15 cellular contexts compared by ENCODE assay signal in the genomic region with DNA sequence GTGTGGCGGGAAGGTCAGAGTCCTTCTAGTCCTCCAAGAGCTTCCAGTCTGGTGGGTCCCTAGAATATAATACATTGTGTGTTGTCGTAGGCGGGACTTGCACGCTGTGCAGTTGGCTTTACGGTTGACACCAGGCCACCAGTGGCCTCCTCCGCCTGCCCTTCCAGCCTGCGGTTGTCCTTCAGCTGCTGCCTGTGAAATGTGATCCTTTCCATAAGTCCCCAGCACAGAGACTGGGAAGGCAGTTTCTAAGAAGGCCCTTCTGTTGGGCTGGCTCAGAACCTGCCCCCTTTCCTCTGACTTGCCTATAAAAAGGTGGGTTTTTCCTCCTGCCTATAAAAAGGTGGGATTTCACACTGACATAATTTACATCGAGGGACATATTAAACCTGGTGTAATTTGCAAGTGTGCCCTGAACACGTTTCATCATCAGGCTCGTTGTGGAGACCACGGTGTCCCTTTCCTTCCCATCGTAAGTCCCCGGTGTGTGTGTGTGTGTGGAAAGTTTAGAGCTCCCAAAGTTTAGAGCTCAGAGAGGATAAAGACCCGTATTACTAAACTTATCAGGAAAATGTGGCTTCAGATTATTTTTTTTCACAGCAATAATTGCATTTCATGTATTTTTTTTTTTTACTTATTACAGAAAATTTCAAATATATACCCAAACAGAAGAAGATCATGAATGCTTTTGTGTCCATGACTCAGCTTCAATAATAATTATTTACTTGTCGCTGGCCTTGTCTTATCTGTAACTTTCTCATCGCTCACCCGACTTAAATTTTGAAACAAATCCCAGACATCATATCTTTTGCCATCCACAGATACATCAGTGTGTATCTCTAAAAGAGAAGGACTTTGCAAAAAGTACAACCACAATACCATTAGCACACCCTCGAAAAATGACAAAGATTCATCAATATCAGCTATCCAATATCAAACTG. TPM values are rescaled to one million over a fixed set of nuclear protein-coding genes. Genes with fewer than 3 reads are reported as not detected.
DNase-seq lines count a peak whose midpoint lies in the region; ATAC-seq, FAIRE-seq and TF ChIP-seq lines count a peak whose summit lies in the region.
"Had no signal": no experiment of that assay in that cellular context is flagged by ENCODE, and none has a peak within 500 bp of the region (broad histone marks: within the 10 kb centered on the region; RNA-seq: fewer than 3 reads in every experiment).

No MANE protein-coding gene starts in this region.

- H3K9ac ChIP-seq in K562 (ENCODE audit: insufficient read depth in 1 of 2, low read depth in 2 of 2, low read length in 2 of 2) (peak overlapping the region; percentile 73 to 77; a peak in 3 of 4 replicates), mesenchymal stem cell (ENCODE audit: low read length) (no peak overlapping the region)

- no peak overlapping the region for H2BK12ac ChIP-seq in mesenchymal stem cell (ENCODE audit: low read length in 2 of 2)

- H4K8ac ChIP-seq in mesenchymal stem cell (ENCODE audit: low read length) = no peak overlapping the region

- H3K27me3 Mint-ChIP-seq in Caco-2 (ENCODE audit: insufficient read depth, unreplicated experiment) = no peaks in the 10 kb centered on the region
- H3K27me3 Mint-ChIP-seq: stimulated activated naive CD8-positive, alpha-beta T cell treated with anti-CD3 and anti-CD28 coated beads, Interleukin-15, Interleukin-2, amounts not matched to agents 100 ng/mL and 50 ng/mL, for 24 hours had no signal

- in situ Hi-C loops in K562 (cut with MboI) = no loop called here

- CTCF ChIA-PET in Caco-2 (lab: Charles Lee) (no interaction called here), K562 (lab: Yijun Ruan, JAX; ENCODE audit: low intra/inter-chr PET ratio) (no interaction called here)

- TF ChIP-seq EP300 in K562 (IDR thresholded peaks at IDR 0.05; ENCODE audit: low read length) = no peak

- peaks cover 43% of the 10 kb centered on the region for H3K79me1 ChIP-seq in mesenchymal stem cell (replicated peaks; ENCODE audit: low read length, poor library complexity, severe bottlenecking)

- H3K4me2 ChIP-seq in K562 (ENCODE audit: insufficient read depth, low read length) = peak overlapping the region; percentile 74
- no peak overlapping the region for H3K4me2 ChIP-seq in mesenchymal stem cell (ENCODE audit: low read length, poor library complexity, severe bottlenecking)

- no peak overlapping the region for H3K18ac ChIP-seq in mesenchymal stem cell (ENCODE audit: low read depth in 1 of 2, low read length in 2 of 2)

- H3K9me3 ChIP-seq in Caco-2 (no peaks in the 10 kb centered on the region), K562 (replicated peaks; ENCODE audit: control insufficient read depth, insufficient read depth, low read depth, low read length) (no peaks in the 10 kb centered on the region), mesenchymal stem cell (ENCODE audit: control insufficient read depth, low read length) (no peaks in the 10 kb centered on the region), MG63 (no peaks in the 10 kb centered on the region)
- H3K9me3 ChIP-seq: ovary had no signal

- H3K9me1 ChIP-seq in K562 (ENCODE audit: control insufficient read depth, insufficient read depth, low read length) = no peaks in the 10 kb centered on the region

- H3K4me1 ChIP-seq in Caco-2 = peaks cover 16% of the 10 kb centered on the region; the same call in 1 of the 2 replicates
- H3K4me1 ChIP-seq in K562 (replicated peaks in 1 of 2; ENCODE audit: control insufficient read depth in 2 of 2, insufficient read depth in 2 of 2, low read length in 2 of 2) = peaks cover 26 to 48% of the 10 kb centered on the region in 2 experiments
- peaks cover 5% of the 10 kb centered on the region for H3K4me1 ChIP-seq in mesenchymal stem cell (ENCODE audit: control insufficient read depth, insufficient read depth, low read depth, low read length)

- POLR2A ChIA-PET in Caco-2 (lab: Charles Lee) (interaction anchor here (0.7 kb wide), 1 partner anchor 194 kb away, joined by 5 read pairs; no protein-coding TSS in a partner anchor), K562 (lab: Yijun Ruan, JAX) (interaction anchor here (0.8 to 2.2 kb wide), 6 partner anchors 10 to 39 kb away, joined by 3 to 10 read pairs (median 4); no protein-coding TSS in a partner anchor)

- H3K36me3 Mint-ChIP-seq in Caco-2 (ENCODE audit: insufficient read depth, unreplicated experiment) = peaks cover 59% of the 10 kb centered on the region

- no peak overlapping the region for H3K4me3 Mint-ChIP-seq in Caco-2 (ENCODE audit: unreplicated experiment)
- H3K4me3 Mint-ChIP-seq: stimulated activated naive CD8-positive, alpha-beta T cell treated with anti-CD3 and anti-CD28 coated beads, Interleukin-15, Interleukin-2, amounts not matched to agents 100 ng/mL and 50 ng/mL, for 24 hours; T-helper 2 cell treated with Interferon-gamma antibody and Interleukin-4, amounts not matched to agents 5 μg/mL and 100 μg/mL, for 36 hours had no signal

- peaks cover 96% of the 10 kb centered on the region for H3K79me2 ChIP-seq in K562 (ENCODE audit: control insufficient read depth, insufficient read depth, low read length)

- H3K4ac ChIP-seq in mesenchymal stem cell (ENCODE audit: low read depth in 1 of 2, low read length in 2 of 2) = no peak overlapping the region

- H2AFZ ChIP-seq in K562 (ENCODE audit: low read depth, low read length) = peak overlapping the region; percentile 70
- no peak overlapping the region for H2AFZ ChIP-seq in mesenchymal stem cell (ENCODE audit: low read depth, low read length)

- no peaks in the 10 kb centered on the region for H3K27me3 ChIP-seq in Caco-2 (replicated peaks; ENCODE audit: control insufficient read depth, insufficient read depth, low read length)
- no peaks in the 10 kb centered on the region for H3K27me3 ChIP-seq in K562 (ENCODE audit: control insufficient read depth in 2 of 2, insufficient read depth in 2 of 2, low read length in 2 of 2)
- H3K27me3 ChIP-seq in mesenchymal stem cell (ENCODE audit: control insufficient read depth in 1 of 2, insufficient read depth in 1 of 2, low read length in 2 of 2) = no peaks in the 10 kb centered on the region
- H3K27me3 ChIP-seq in MG63 = no peaks in the 10 kb centered on the region
- H3K27me3 ChIP-seq: ovary had no signal

- H3K4me3 ChIP-seq in Caco-2 (ENCODE audit: low read depth, low read length) (no peak overlapping the region), K562 (peak overlapping the region; percentile 2; the same call in 1 of the 2 replicates), mesenchymal stem cell (ENCODE audit: insufficient read depth in 1 of 2, low read depth in 1 of 2, low read length in 2 of 2) (no peak overlapping the region), MG63 (no peak overlapping the region)
- H3K4me3 ChIP-seq: ovary had no signal

- H4K91ac ChIP-seq in mesenchymal stem cell (ENCODE audit: low read length) = no peak overlapping the region

- peak overlapping the region; percentile 19 for H3K27ac Mint-ChIP-seq in Caco-2 (ENCODE audit: unreplicated experiment)
- H3K27ac Mint-ChIP-seq: stimulated activated naive CD8-positive, alpha-beta T cell treated with anti-CD3 and anti-CD28 coated beads, Interleukin-15, Interleukin-2, amounts not matched to agents 100 ng/mL and 50 ng/mL, for 24 hours; T-helper 2 cell treated with Interferon-gamma antibody and Interleukin-4, amounts not matched to agents 5 μg/mL and 100 μg/mL, for 36 hours had no signal

- TF ChIP-seq CTCF in Caco-2 (IDR thresholded peaks at IDR 0.05; ENCODE audit: insufficient read depth in 1 of 2, low read depth in 1 of 2, low read length in 1 of 2, severe bottlenecking in 1 of 2, unreplicated experiment in 1 of 2) = no peak
- no peak for TF ChIP-seq CTCF in K562 (IDR thresholded peaks at IDR 0.05 in 2 of 3, conservative IDR thresholded peaks at IDR 0.05 in 1 of 3; ENCODE audit: insufficient read depth in 2 of 3, low read depth in 1 of 3, low read length in 3 of 3)

- no peaks in the 10 kb centered on the region for H3K36me3 ChIP-seq in Caco-2 (ENCODE audit: control insufficient read depth, insufficient read depth, low read length)
- H3K36me3 ChIP-seq in K562 (ENCODE audit: control insufficient read depth, insufficient read depth, low read length) = peaks cover 14% of the 10 kb centered on the region; the same call in 2 of the 3 replicates
- peaks cover 0 to 8% of the 10 kb centered on the region in 2 experiments for H3K36me3 ChIP-seq in mesenchymal stem cell (ENCODE audit: control insufficient read depth in 1 of 2, insufficient read depth in 2 of 2, low read depth in 1 of 2, low read length in 2 of 2)
- H3K36me3 ChIP-seq in MG63 = no peaks in the 10 kb centered on the region
- H3K36me3 ChIP-seq: ovary had no signal

- ATAC-seq in K562 = peak; percentile 97
- no peak for ATAC-seq in GM19467 (IDR thresholded peaks at IDR 0.05; ENCODE audit: unreplicated experiment)

- FAIRE-seq in K562 (lab: Jason Lieb, UNC) = peak; percentile 90
- FAIRE-seq: frontal cortex had no signal

- H2BK120ac ChIP-seq in mesenchymal stem cell (ENCODE audit: low read depth, low read length) = peak overlapping the region; percentile 27

- H3K4me1 Mint-ChIP-seq in Caco-2 (ENCODE audit: low read depth, unreplicated experiment) = peaks cover 24% of the 10 kb centered on the region

- TF ChIP-seq RAD21 in K562 (CRISPR knock-in tag; conservative IDR thresholded peaks at IDR 0.05 in 1 of 2, IDR thresholded peaks at IDR 0.05 in 1 of 2) = peak in 1 of 2 experiments; percentile 16; a peak in 2 of 4 replicates

- H3K27ac ChIP-seq in K562 (ENCODE audit: extremely low read depth, low read depth, low read length) = peak overlapping the region; percentile 84
- H3K27ac ChIP-seq in mesenchymal stem cell (ENCODE audit: low read length, poor library complexity, severe bottlenecking) = no peak overlapping the region
- H3K27ac ChIP-seq: ovary had no signal

- H3K9me3 Mint-ChIP-seq in Caco-2 (ENCODE audit: unreplicated experiment) = no peaks in the 10 kb centered on the region
- H3K9me3 Mint-ChIP-seq: stimulated activated naive CD8-positive, alpha-beta T cell treated with anti-CD3 and anti-CD28 coated beads, Interleukin-15, Interleukin-2, amounts not matched to agents 100 ng/mL and 50 ng/mL, for 24 hours; T-helper 2 cell treated with Interferon-gamma antibody and Interleukin-4, amounts not matched to agents 5 μg/mL and 100 μg/mL, for 36 hours had no signal

- WGBS in K562 (ENCODE audit: insufficient coverage, low coverage, missing lambda C conversion rate) = 6% methylated on average over 18 of the region's 18 CpGs
- 74% methylated on average over 15 of the region's 18 CpGs for WGBS in mesenchymal stem cell

- TF ChIP-seq POLR2A in K562 (conservative IDR thresholded peaks at IDR 0.05) = peak; percentile 38; the same call in 1 of the 2 replicates

- no peak overlapping the region for H3K23ac ChIP-seq in mesenchymal stem cell (ENCODE audit: low read length in 2 of 2)

- intact Hi-C loops in Caco-2 (cut with micrococcal nuclease; ENCODE audit: unreplicated experiment) = no loop called here
- intact Hi-C loops in K562 (cut with micrococcal nuclease) = loop anchor here (1.0 kb wide), 1 partner anchor 40 kb away; no protein-coding TSS in a partner anchor

- peaks cover 6% of the 10 kb centered on the region for H4K20me1 ChIP-seq in K562 (replicated peaks; ENCODE audit: control insufficient read depth, insufficient read depth, low read length)

- H2AK5ac ChIP-seq in mesenchymal stem cell (ENCODE audit: low read length, severe bottlenecking) = no peak overlapping the region

- H3K14ac ChIP-seq in mesenchymal stem cell (ENCODE audit: low read length in 2 of 2) = no peak overlapping the region

- no TSS peak for BruUV-seq in Caco-2 (replicated peaks; lab: Mats Ljungman, UMichigan)
- BruUV-seq in K562 (replicated peaks; lab: Mats Ljungman, UMichigan) = no TSS peak

- no peak overlapping the region for H2BK15ac ChIP-seq in mesenchymal stem cell (ENCODE audit: low read depth, poor library complexity, severe bottlenecking)

- DNase-seq in Caco-2 = no peak
- DNase-seq in LHCN-M2 (ENCODE audit: low read depth) = peak; percentile 49
- peak; percentile 68 to 93 (median 74) for DNase-seq in K562 (ENCODE audit: extremely low read depth in 1 of 4, low spot score in 3 of 4)
- peak; percentile 54 for DNase-seq in mesenchymal stem cell
- no peak for DNase-seq in MG63
- DNase-seq in GM03348 (ENCODE audit: low spot score) = no peak
- no peak for DNase-seq in COR-L47 (lab: John Stamatoyannopoulos, UW)
- DNase-seq: C1 segment of cervical spinal cord; dermis blood vessel endothelial cell; ovary; stimulated activated CD4-positive, alpha-beta T cell treated with anti-CD3 and anti-CD28 coated beads, Interleukin-4, amount 100 ng/mL, for 24 hours had no signal

- no peak overlapping the region for H2BK5ac ChIP-seq in mesenchymal stem cell (ENCODE audit: low read depth, low read length, poor library complexity, severe bottlenecking)

RNA-seq across cellular contexts. Expression of a gene that starts 45.1 kb away (rescaled TPM):
- total RNA-seq in Caco-2 (2022) (113 and 116 TPM in 2 replicates), LHCN-M2 (2014; rRNA removed) (26.4 and 33.3 TPM in 2 replicates), K562 (2014; rRNA removed) (25.2 and 34.2 TPM in 2 replicates), K562 (2014; rRNA removed; fragmentation: Illumina TruSeq; extraction: Trizol) (33.0 and 41.3 TPM in 2 replicates), K562 (2015; rRNA removed; fragmentation: Illumina TruSeq; extraction: Trizol) (25.2 and 26.2 TPM in 2 replicates), K562 (2021) (52.9 and 55.3 TPM in 2 replicates)
- polyA plus RNA-seq in LHCN-M2 (2012) = 20.1 TPM
- 271 and 342 TPM in 2 replicates for total RNA-seq in K562 (2011; cell fraction: chromatin; rRNA removed; ENCODE audit: low replicate concordance)
- 121 and 144 TPM in 2 replicates for total RNA-seq in K562 (2011; cell fraction: nucleolus; rRNA removed)
- 169 and 178 TPM in 2 replicates for total RNA-seq in K562 (2011; cell fraction: nucleoplasm; rRNA removed)
- polyA plus RNA-seq in K562 (2011; rRNA removed) (9.6 and 13.0 TPM in 2 replicates), K562 (2014; fragmentation: Illumina TruSeq; extraction: Trizol) (31.9 and 32.2 TPM in 2 replicates), K562 (2014; fragmentation: Nextera tagmentation; extraction: Ambion mirVana) (1 to 10 TPM; 3.6 to 6.7 TPM), K562 (2014; rRNA removed) (21.4 and 24.7 TPM in 2 replicates)
- polyA plus RNA-seq in K562 (2011; cell fraction: cytosol; rRNA removed) = 9.5 and 20.1 TPM in 2 replicates
- 8.9 and 14.8 TPM in 2 replicates for polyA plus RNA-seq in K562 (2011; cell fraction: nucleus; rRNA removed)
- 27.5 and 61.2 TPM in 2 replicates for polyA plus RNA-seq in K562 (2012)
- polyA minus RNA-seq in K562 (2011; rRNA and poly(A)+ RNA removed) = 33.4 and 37.2 TPM in 2 replicates
- 13.4 and 20.4 TPM in 2 replicates for polyA minus RNA-seq in K562 (2011; cell fraction: cytosol; rRNA and poly(A)+ RNA removed)
- polyA minus RNA-seq in K562 (2011; cell fraction: nucleus; rRNA and poly(A)+ RNA removed) = 30.6 and 60.0 TPM in 2 replicates
- 62.6 TPM for polyA plus RNA-seq in mesenchymal stem cell (2013, experiment 1 of 2)
- polyA plus RNA-seq in mesenchymal stem cell (2013, experiment 2 of 2) = 60.3 TPM
- total RNA-seq in MG63 (2014; rRNA removed; shearing (Covaris generic); ENCODE audit: low replicate concordance) = 3.7 and 7.1 TPM in 2 replicates

Comparison
In these comparisons a context has a peak if more than half of its experiments do, and no peak if none do; other contexts are left out.
1. DNase-seq: peak in LHCN-M2 (single experiment), K562 (4 of 4) and mesenchymal stem cell (single experiment); none in Caco-2 (0 of 2), MG63 (single experiment), GM03348 (single experiment) and COR-L47 (single experiment).